8 cellular contexts compared by ENCODE assay signal in the genomic region with DNA sequence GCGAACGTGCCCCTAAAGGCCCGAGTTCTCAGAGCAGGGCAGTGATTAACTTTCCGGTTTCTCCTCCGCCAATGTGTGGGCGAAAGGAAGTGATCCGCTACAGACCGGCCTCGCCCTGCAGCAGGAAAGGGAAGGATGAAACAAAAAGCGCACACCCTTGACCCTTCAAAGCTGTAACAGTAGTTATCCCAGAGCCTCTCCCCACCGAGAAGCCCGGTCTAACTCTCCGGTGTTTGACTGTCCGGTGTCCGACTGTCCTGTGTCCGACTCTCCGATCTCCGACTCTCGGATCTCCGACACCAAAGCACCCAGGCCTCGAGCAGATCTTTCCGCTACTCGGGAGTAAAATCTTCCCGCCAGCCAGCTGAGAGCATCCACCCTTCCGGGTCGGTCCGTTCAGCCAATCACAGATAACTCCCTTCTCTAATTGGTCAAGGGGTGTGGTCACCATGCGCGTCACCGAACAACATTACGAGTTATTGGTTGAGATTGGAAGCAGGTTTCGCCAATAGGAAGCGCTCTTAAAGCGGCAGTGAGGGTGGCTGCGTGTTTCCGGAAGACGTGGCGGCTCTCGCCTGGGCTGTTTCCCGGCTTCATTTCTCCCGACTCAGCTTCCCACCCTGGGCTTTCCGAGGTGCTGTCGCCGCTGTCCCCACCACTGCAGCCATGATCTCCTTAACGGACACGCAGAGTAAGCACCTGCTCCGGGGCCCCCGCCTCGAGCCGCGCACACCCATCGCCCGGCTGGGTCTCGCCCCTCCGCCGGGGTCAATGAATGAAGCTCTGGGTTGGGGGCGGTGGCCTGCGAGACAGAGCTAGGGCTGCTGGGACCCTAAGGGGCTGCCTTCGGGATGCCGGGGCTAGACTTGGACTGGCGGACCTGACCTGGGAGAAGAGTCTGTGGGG. TPM values are rescaled to one million over a fixed set of nuclear protein-coding genes. Genes with fewer than 3 reads are reported as not detected.
DNase-seq lines count a peak whose midpoint lies in the region; ATAC-seq, FAIRE-seq and TF ChIP-seq lines count a peak whose summit lies in the region.

A gene with protein sequence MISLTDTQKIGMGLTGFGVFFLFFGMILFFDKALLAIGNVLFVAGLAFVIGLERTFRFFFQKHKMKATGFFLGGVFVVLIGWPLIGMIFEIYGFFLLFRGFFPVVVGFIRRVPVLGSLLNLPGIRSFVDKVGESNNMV (plus strand): TSS at position 532 of the 906 bp plus-strand sequence. CDS start 135 bp downstream, at position 667.
A gene with protein sequence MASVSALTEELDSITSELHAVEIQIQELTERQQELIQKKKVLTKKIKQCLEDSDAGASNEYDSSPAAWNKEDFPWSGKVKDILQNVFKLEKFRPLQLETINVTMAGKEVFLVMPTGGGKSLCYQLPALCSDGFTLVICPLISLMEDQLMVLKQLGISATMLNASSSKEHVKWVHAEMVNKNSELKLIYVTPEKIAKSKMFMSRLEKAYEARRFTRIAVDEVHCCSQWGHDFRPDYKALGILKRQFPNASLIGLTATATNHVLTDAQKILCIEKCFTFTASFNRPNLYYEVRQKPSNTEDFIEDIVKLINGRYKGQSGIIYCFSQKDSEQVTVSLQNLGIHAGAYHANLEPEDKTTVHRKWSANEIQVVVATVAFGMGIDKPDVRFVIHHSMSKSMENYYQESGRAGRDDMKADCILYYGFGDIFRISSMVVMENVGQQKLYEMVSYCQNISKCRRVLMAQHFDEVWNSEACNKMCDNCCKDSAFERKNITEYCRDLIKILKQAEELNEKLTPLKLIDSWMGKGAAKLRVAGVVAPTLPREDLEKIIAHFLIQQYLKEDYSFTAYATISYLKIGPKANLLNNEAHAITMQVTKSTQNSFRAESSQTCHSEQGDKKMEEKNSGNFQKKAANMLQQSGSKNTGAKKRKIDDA (minus strand): TSS at position 378 of the 906 bp plus-strand sequence. CDS start 2,065 bp downstream, outside the sequence.

- DNase-seq in NCI-H187 (lab: John Stamatoyannopoulos, UW), result peak; percentile 78 to 91
- DNase-seq in T-helper 2 cell, result peak; percentile 59 to 98 (median 84)
- DNase-seq in anterior cingulate cortex (lab: John Stamatoyannopoulos, UW), result peak; percentile 32 to 98 (median 91)
- DNase-seq in right atrium auricular region (ENCODE audit: low spot score), result peak; percentile 99
- DNase-seq in psoas muscle, result peak; percentile 88 to 93
- DNase-seq in urothelium cell line (ENCODE audit: low spot score), result peak; percentile 95

- H3K4me3 ChIP-seq in right atrium auricular region (peak within 1 kb of the TSS; percentile 92 to 98), psoas muscle (peak within 1 kb of the TSS; percentile 95)

- intact Hi-C loops in psoas muscle (cut with DNase I), result loop anchor here (5.0 to 10.0 kb wide), 2 partner anchors 156 to 173 kb away; a partner anchor contains a TSS

- H3K36me3 ChIP-seq in right atrium auricular region (no peaks in the 10 kb centered on the region), psoas muscle (ENCODE audit: insufficient read depth in 1 of 2, low read depth in 1 of 2) (peaks cover 0 to 26% of the 10 kb centered on the region in 2 donors)

- no peaks in the 10 kb centered on the region for H3K9me3 ChIP-seq in right atrium auricular region
- no peaks in the 10 kb centered on the region for H3K9me3 ChIP-seq in psoas muscle

- H3K4me1 ChIP-seq in right atrium auricular region, result peaks cover 0 to 54% of the 10 kb centered on the region in 2 donors
- H3K4me1 ChIP-seq in psoas muscle, result peaks cover 40% of the 10 kb centered on the region

- H3K27ac ChIP-seq in right atrium auricular region, result peak within 1 kb of the TSS; percentile 91 to 93
- peak within 1 kb of the TSS; percentile 89 for H3K27ac ChIP-seq in psoas muscle

- H3K27me3 ChIP-seq in right atrium auricular region (no peaks in the 10 kb centered on the region), psoas muscle (ENCODE audit: insufficient read depth in 3 of 3, low read length in 2 of 3) (no peaks in the 10 kb centered on the region)

- TF ChIP-seq CTCF in right atrium auricular region (IDR thresholded peaks at IDR 0.05), result no peak
- TF ChIP-seq CTCF in psoas muscle (IDR thresholded peaks at IDR 0.05), result no peak

- peak; percentile 92 for FAIRE-seq in urothelium cell line (lab: Jason Lieb, UNC)

- ATAC-seq in GM18502 (IDR thresholded peaks at IDR 0.05; ENCODE audit: poor library complexity, unreplicated experiment) (peak; percentile 99), HG02943 (IDR thresholded peaks at IDR 0.05; ENCODE audit: low read depth, unreplicated experiment) (peak; percentile 99), psoas muscle (peak; percentile 99 to 100 (median 100))

- WGBS in psoas muscle, 3 donors, result 0% methylated on average over 61 of the region's 61 CpGs

RNA-seq across cellular contexts. Expression of the first gene that starts in this region (rescaled TPM):
- 10 to 100 TPM; 15.5 to 16.9 TPM for total RNA-seq in right atrium auricular region
- total RNA-seq in psoas muscle, result 10 to 100 TPM; 14.0 to 30.5 (median 19.9) TPM
- polyA plus RNA-seq in psoas muscle, result 10 to 100 TPM; 17.8 to 62.2 (median 39.4) TPM

RNA-seq across cellular contexts. Expression of the second gene that starts in this region (rescaled TPM):
- total RNA-seq in right atrium auricular region, result 10 to 100 TPM; 17.8 to 20.0 TPM
- 10 to 100 TPM; 13.2 to 16.3 (median 13.5) TPM for total RNA-seq in psoas muscle
- polyA plus RNA-seq in psoas muscle, result 10 to 100 TPM in 2 of 3 donors, 1 to 10 TPM in 1; 9.0 to 36.6 (median 12.4) TPM

Comparison
In these comparisons a context has a peak if more than half of its experiments do, and no peak if none do; other contexts are left out.
1. Peak in every context shown above with its lines: DNase-seq, ATAC-seq, H3K4me3 ChIP-seq and H3K27ac ChIP-seq.